In the genomic region with DNA sequence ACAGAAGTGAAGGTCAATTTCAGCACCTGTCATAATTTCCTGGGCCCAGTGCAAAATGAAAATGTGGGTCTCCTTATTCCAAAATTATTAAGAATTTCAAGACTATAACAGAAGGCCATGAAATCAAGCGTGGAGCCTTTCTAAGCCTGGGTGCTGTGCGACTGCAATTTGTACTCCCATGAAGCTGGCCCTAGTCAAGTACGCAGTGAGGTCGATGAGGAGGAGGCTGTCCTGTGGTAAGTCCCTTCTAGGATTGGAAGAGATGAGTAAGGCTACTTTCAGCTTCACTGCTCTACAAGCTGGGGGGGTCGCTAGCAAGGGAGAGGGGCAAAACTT, we compare ENCODE assay signal across 8 cellular contexts. TPM values are rescaled to one million over a fixed set of nuclear protein-coding genes. Genes with fewer than 3 reads are reported as not detected.
A peak's percentile ranks its signal among the peaks of the same experiment; 100 is the strongest.
DNase-seq lines count a peak whose midpoint lies in the region; ATAC-seq, FAIRE-seq and TF ChIP-seq lines count a peak whose summit lies in the region.

No MANE protein-coding gene starts in this region.

- CTCF ChIA-PET in HepG2 (lab: Yijun Ruan, JAX; ENCODE audit: low intra/inter-chr PET ratio, low total read pairs) = no interaction called here

- H3K4me1 ChIP-seq in BLaER1 treated with 17β-estradiol and CSF1 and Interleukin-3, amounts not matched to agents 10 nM and 100 nM = peaks cover 20 to 27% (median 24%) of the 10 kb centered on the region in 10 experiments
- H3K4me1 ChIP-seq in HepG2 (ENCODE audit: insufficient read depth, low read length) = peaks cover 53% of the 10 kb centered on the region
- peaks cover 0 to 28% (median 19%) of the 10 kb centered on the region in 4 donors for H3K4me1 ChIP-seq in tibial nerve

- peak overlapping the region; percentile 58 to 97 (median 78) for H3K4me2 ChIP-seq in BLaER1 treated with 17β-estradiol and CSF1 and Interleukin-3, amounts not matched to agents 10 nM and 100 nM
- H3K4me2 ChIP-seq in HepG2 (ENCODE audit: low read depth, low read length) = peak overlapping the region; percentile 83

- H3K36me3 ChIP-seq in BLaER1 treated with 17β-estradiol and CSF1 and Interleukin-3, amounts not matched to agents 10 nM and 100 nM = peaks cover 25 to 38% (median 33%) of the 10 kb centered on the region in 11 experiments
- H3K36me3 ChIP-seq in HepG2 (replicated peaks in 1 of 2; ENCODE audit: control insufficient read depth in 1 of 2, insufficient read depth in 2 of 2, low read length in 2 of 2) = peaks cover 6 to 12% of the 10 kb centered on the region in 2 experiments
- peaks cover 0 to 28% (median 5%) of the 10 kb centered on the region in 3 donors for H3K36me3 ChIP-seq in tibial nerve

- H3K9ac ChIP-seq in BLaER1 treated with 17β-estradiol and CSF1 and Interleukin-3, amounts not matched to agents 10 nM and 100 nM = peak overlapping the region in 10 of 11 experiments; percentile 86 to 98 (median 94); a peak in 14 of 22 replicates
- peak overlapping the region; percentile 94 for H3K9ac ChIP-seq in HepG2 (ENCODE audit: insufficient read depth, low read depth, low read length)

- H3K27ac ChIP-seq in BLaER1 treated with 17β-estradiol and CSF1 and Interleukin-3, amounts not matched to agents 10 nM and 100 nM = peak overlapping the region in 7 of 11 experiments; percentile 10 to 94 (median 91); a peak in 9 of 22 replicates
- H3K27ac ChIP-seq in HepG2 (ENCODE audit: extremely low read length, insufficient read depth, low read length) = peak overlapping the region; percentile 77
- peak overlapping the region; percentile 82 to 97 (median 93) for H3K27ac ChIP-seq in tibial nerve

- TF ChIP-seq EP300 in HepG2 (IDR thresholded peaks at IDR 0.05; ENCODE audit: low read depth in 2 of 2, low read length in 2 of 2) = no peak
- no peak for TF ChIP-seq EP300 in HepG2 (CRISPR knock-in tag; IDR thresholded peaks at IDR 0.05; ENCODE audit: borderline replicate concordance)
- TF ChIP-seq EP300 in tibial nerve (IDR thresholded peaks at IDR 0.05) = no peak

- POLR2A ChIA-PET in HepG2 (lab: Yijun Ruan, JAX) = interaction anchor here (0.9 to 2.4 kb wide), 7 partner anchors 8 to 72 kb away, joined by 3 to 24 read pairs (median 6); partner anchors contain the start of genes GPATCH3, GPN2, NR0B2 and TRNP1

- no peaks in the 10 kb centered on the region for H3K9me3 ChIP-seq in BLaER1 treated with 17β-estradiol and CSF1 and Interleukin-3, amounts not matched to agents 10 nM and 100 nM (replicated peaks in 1 of 11)
- H3K9me3 ChIP-seq in HepG2 (ENCODE audit: low read length) (no peaks in the 10 kb centered on the region), tibial nerve (no peaks in the 10 kb centered on the region)

- intact Hi-C loops in HepG2 (cut with micrococcal nuclease; ENCODE audit: unreplicated experiment) = no loop called here

- TF ChIP-seq CTCF in astrocyte of the cerebellum (IDR thresholded peaks at IDR 0.05; ENCODE audit: low read depth, low read length, missing control alignments) = no peak
- TF ChIP-seq CTCF in HepG2 (CRISPR knock-in tag; IDR thresholded peaks at IDR 0.05) = no peak
- TF ChIP-seq CTCF in tibial nerve (IDR thresholded peaks at IDR 0.05) = no peak

- peak; percentile 4 for FAIRE-seq in HepG2 (lab: Jason Lieb, UNC)

- ATAC-seq in HG02981 (IDR thresholded peaks at IDR 0.05; ENCODE audit: unreplicated experiment) (peak; percentile 15), HepG2 (peak; percentile 59), GM19035 (IDR thresholded peaks at IDR 0.05; ENCODE audit: unreplicated experiment) (no peak), GM19452 (IDR thresholded peaks at IDR 0.05; ENCODE audit: unreplicated experiment) (no peak)

- TF ChIP-seq RAD21 in HepG2 (CRISPR knock-in tag; IDR thresholded peaks at IDR 0.05) = no peak

- H4K20me1 ChIP-seq in BLaER1 treated with 17β-estradiol and CSF1 and Interleukin-3, amounts not matched to agents 10 nM and 100 nM = peaks cover 3 to 39% (median 32%) of the 10 kb centered on the region in 11 experiments; a peak in 18 of 22 replicates
- peaks cover 4% of the 10 kb centered on the region; the same call in 1 of the 2 replicates for H4K20me1 ChIP-seq in HepG2 (ENCODE audit: insufficient read depth, low read length)

- no TSS peak for BruUV-seq in HepG2 (replicated peaks; lab: Mats Ljungman, UMichigan)

- no peak for TF ChIP-seq POLR2A in HepG2 (IDR thresholded peaks at IDR 0.05; ENCODE audit: insufficient read depth in 1 of 2, low read depth in 2 of 2, low read length in 2 of 2)
- no peak for TF ChIP-seq POLR2A in tibial nerve (IDR thresholded peaks at IDR 0.05)

- H3K79me2 ChIP-seq in HepG2 (ENCODE audit: insufficient read depth, low read length) = peaks cover 33% of the 10 kb centered on the region

- no peaks in the 10 kb centered on the region for H3K27me3 ChIP-seq in BLaER1 treated with 17β-estradiol and CSF1 and Interleukin-3, amounts not matched to agents 10 nM and 100 nM
- H3K27me3 ChIP-seq in HepG2 (ENCODE audit: control insufficient read depth in 1 of 2, insufficient read depth in 2 of 2, low read length in 2 of 2) (no peaks in the 10 kb centered on the region; a peak in 1 of 5 replicates), tibial nerve (no peaks in the 10 kb centered on the region)

- DNase-seq in astrocyte of the cerebellum (ENCODE audit: low read depth) (no peak), HepG2 (ENCODE audit: low spot score) (no peak), tibial nerve (ENCODE audit: low spot score in 2 of 2) (no peak)
- DNase-seq in activated CD4-positive, alpha-beta T cell treated with anti-CD3 and anti-CD28 coated beads, Interleukin-2, amount 50 U/mL, for 48 hours = no peak

- WGBS in HepG2 (ENCODE audit: low lambda C conversion rate) = 23% methylated on average over 5 of the region's 5 CpGs
- WGBS in tibial nerve, 2 donors = 22 to 24% methylated on average over 4 of the region's 5 CpGs

- in situ Hi-C loops in astrocyte of the cerebellum (cut with HindIII; ENCODE audit: low sequenced_read_pairs) = no loop called here
- in situ Hi-C loops in HepG2 (cut with HindIII; ENCODE audit: extremely low pct_ligation_motif_present, low pct_unique_long_range_greater_than_20kb) = no loop called here

- peak overlapping the region; percentile 81 to 99 (median 92); a peak in 19 of 20 replicates for H3K4me3 ChIP-seq in BLaER1 treated with 17β-estradiol and CSF1 and Interleukin-3, amounts not matched to agents 10 nM and 100 nM
- H3K4me3 ChIP-seq in astrocyte of the cerebellum (ENCODE audit: low read depth, low read length) (peak overlapping the region; percentile 73), HepG2 (replicated peaks in 1 of 3; ENCODE audit: insufficient read depth in 1 of 3, low read depth in 2 of 3, low read length in 3 of 3) (peak overlapping the region; percentile 8 to 82 (median 59); a peak in 5 of 6 replicates), tibial nerve (peak overlapping the region; percentile 43 to 100 (median 93))

- H2AFZ ChIP-seq in HepG2 (ENCODE audit: low read length) = no peak overlapping the region

RNA-seq across cellular contexts. Expression of gene NUDC, which starts 0.4 kb away (rescaled TPM):
- total RNA-seq in HepG2 (2016; rRNA removed; fragmentation: Illumina TruSeq; extraction: Trizol) = 104 and 126 TPM in 2 replicates
- total RNA-seq in HepG2 (2016; cell fraction: cytosol; rRNA removed; fragmentation: Illumina TruSeq; extraction: Trizol; ENCODE audit: low read depth) = 35.7 TPM in 2 replicates
- 105 and 106 TPM in 2 replicates for total RNA-seq in HepG2 (2016; cell fraction: insoluble cytoplasmic fraction; rRNA removed; fragmentation: Illumina TruSeq; extraction: Trizol)
- total RNA-seq in HepG2 (2016; cell fraction: membrane; rRNA removed; fragmentation: Illumina TruSeq; extraction: Trizol) = 36.4 and 37.7 TPM in 2 replicates
- total RNA-seq in HepG2 (2016; cell fraction: nucleus; rRNA removed; fragmentation: Illumina TruSeq; extraction: Trizol) = 45.3 and 49.3 TPM in 2 replicates
- polyA plus RNA-seq in HepG2 (2011; rRNA removed) = 34.7 and 41.0 TPM in 2 replicates
- 35.9 and 39.4 TPM in 2 replicates for polyA plus RNA-seq in HepG2 (2011; cell fraction: cytosol; rRNA removed)
- 28.6 and 31.4 TPM in 2 replicates for polyA plus RNA-seq in HepG2 (2011; cell fraction: nucleus; rRNA removed)
- 88.2 and 90.3 TPM in 2 replicates for polyA plus RNA-seq in HepG2 (2012)
- polyA plus RNA-seq in HepG2 (2016; cell fraction: cytosol; fragmentation: Illumina TruSeq; extraction: Trizol; ENCODE audit: low read depth) = 25.8 and 26.9 TPM in 2 replicates
- polyA plus RNA-seq in HepG2 (2016; cell fraction: insoluble cytoplasmic fraction; fragmentation: Illumina TruSeq; extraction: Trizol; ENCODE audit: low read depth) = 192 and 219 TPM in 2 replicates
- 34.2 and 35.5 TPM in 2 replicates for polyA plus RNA-seq in HepG2 (2016; cell fraction: membrane; fragmentation: Illumina TruSeq; extraction: Trizol; ENCODE audit: low read depth)
- polyA plus RNA-seq in HepG2 (2016; cell fraction: nucleus; fragmentation: Illumina TruSeq; extraction: Trizol; ENCODE audit: insufficient read depth, low read depth) = 129 and 135 TPM in 2 replicates
- polyA minus RNA-seq in HepG2 (2011; rRNA and poly(A)+ RNA removed; ENCODE audit: low replicate concordance) = 24.1 and 33.6 TPM in 2 replicates
- 34.1 and 35.1 TPM in 2 replicates for polyA minus RNA-seq in HepG2 (2011; cell fraction: cytosol; rRNA and poly(A)+ RNA removed)
- polyA minus RNA-seq in HepG2 (2011; cell fraction: nucleus; rRNA and poly(A)+ RNA removed) = 20.3 and 24.9 TPM in 2 replicates
- total RNA-seq in tibial nerve = 10 to 100 TPM; 47.9 to 60.9 (median 57.0) TPM

RNA-seq across cellular contexts. Expression of gene NR0B2, which starts 7.3 kb away (rescaled TPM):
- total RNA-seq in HepG2 (2016; rRNA removed; fragmentation: Illumina TruSeq; extraction: Trizol) = 71.6 and 72.5 TPM in 2 replicates
- total RNA-seq in HepG2 (2016; cell fraction: cytosol; rRNA removed; fragmentation: Illumina TruSeq; extraction: Trizol; ENCODE audit: low read depth) = 32.2 and 34.7 TPM in 2 replicates
- total RNA-seq in HepG2 (2016; cell fraction: insoluble cytoplasmic fraction; rRNA removed; fragmentation: Illumina TruSeq; extraction: Trizol) = 72.9 and 77.8 TPM in 2 replicates
- 42.2 and 44.8 TPM in 2 replicates for total RNA-seq in HepG2 (2016; cell fraction: membrane; rRNA removed; fragmentation: Illumina TruSeq; extraction: Trizol)
- 49.1 and 51.4 TPM in 2 replicates for total RNA-seq in HepG2 (2016; cell fraction: nucleus; rRNA removed; fragmentation: Illumina TruSeq; extraction: Trizol)
- polyA plus RNA-seq in HepG2 (2011; rRNA removed) = 133 and 203 TPM in 2 replicates
- polyA plus RNA-seq in HepG2 (2011; cell fraction: cytosol; rRNA removed) = 120 and 167 TPM in 2 replicates
- polyA plus RNA-seq in HepG2 (2011; cell fraction: nucleus; rRNA removed) = 160 and 185 TPM in 2 replicates
- polyA plus RNA-seq in HepG2 (2012) = 94.7 and 125 TPM in 2 replicates
- 14.5 and 14.6 TPM in 2 replicates for polyA plus RNA-seq in HepG2 (2016; cell fraction: cytosol; fragmentation: Illumina TruSeq; extraction: Trizol; ENCODE audit: low read depth)
- 86.2 and 93.6 TPM in 2 replicates for polyA plus RNA-seq in HepG2 (2016; cell fraction: insoluble cytoplasmic fraction; fragmentation: Illumina TruSeq; extraction: Trizol; ENCODE audit: low read depth)
- 17.4 and 19.6 TPM in 2 replicates for polyA plus RNA-seq in HepG2 (2016; cell fraction: membrane; fragmentation: Illumina TruSeq; extraction: Trizol; ENCODE audit: low read depth)
- polyA plus RNA-seq in HepG2 (2016; cell fraction: nucleus; fragmentation: Illumina TruSeq; extraction: Trizol; ENCODE audit: insufficient read depth, low read depth) = 81.0 and 96.9 TPM in 2 replicates
- 0.21 and 413 TPM in 2 replicates for polyA minus RNA-seq in HepG2 (2011; rRNA and poly(A)+ RNA removed; ENCODE audit: low replicate concordance)
- 175 and 182 TPM in 2 replicates for polyA minus RNA-seq in HepG2 (2011; cell fraction: cytosol; rRNA and poly(A)+ RNA removed)
- polyA minus RNA-seq in HepG2 (2011; cell fraction: nucleus; rRNA and poly(A)+ RNA removed) = 42.6 and 49.5 TPM in 2 replicates
- total RNA-seq in tibial nerve = not detected

RNA-seq across cellular contexts. Expression of gene GPATCH3, which starts 20.8 kb away (rescaled TPM):
- total RNA-seq in HepG2 (2016; rRNA removed; fragmentation: Illumina TruSeq; extraction: Trizol) (11.0 and 12.5 TPM in 2 replicates), tibial nerve (10 to 100 TPM in 3 of 4 donors, 1 to 10 TPM in 1; 7.8 to 26.1 (median 12.5) TPM)
- 1.6 and 3.3 TPM in 2 replicates for total RNA-seq in HepG2 (2016; cell fraction: cytosol; rRNA removed; fragmentation: Illumina TruSeq; extraction: Trizol; ENCODE audit: low read depth)
- 11.4 and 14.1 TPM in 2 replicates for total RNA-seq in HepG2 (2016; cell fraction: insoluble cytoplasmic fraction; rRNA removed; fragmentation: Illumina TruSeq; extraction: Trizol)
- 8.6 and 9.5 TPM in 2 replicates for total RNA-seq in HepG2 (2016; cell fraction: membrane; rRNA removed; fragmentation: Illumina TruSeq; extraction: Trizol)
- 9.7 and 10.0 TPM in 2 replicates for total RNA-seq in HepG2 (2016; cell fraction: nucleus; rRNA removed; fragmentation: Illumina TruSeq; extraction: Trizol)
- polyA plus RNA-seq in HepG2 (2011; rRNA removed) = 6.8 and 8.3 TPM in 2 replicates
- polyA plus RNA-seq in HepG2 (2011; cell fraction: cytosol; rRNA removed) = 5.6 TPM in 2 replicates
- 12.9 and 16.4 TPM in 2 replicates for polyA plus RNA-seq in HepG2 (2011; cell fraction: nucleus; rRNA removed)
- 7.4 and 8.5 TPM in 2 replicates for polyA plus RNA-seq in HepG2 (2012)
- 3.5 and 4.5 TPM in 2 replicates for polyA plus RNA-seq in HepG2 (2016; cell fraction: cytosol; fragmentation: Illumina TruSeq; extraction: Trizol; ENCODE audit: low read depth)
- polyA plus RNA-seq in HepG2 (2016; cell fraction: insoluble cytoplasmic fraction; fragmentation: Illumina TruSeq; extraction: Trizol; ENCODE audit: low read depth) = 12.3 and 14.3 TPM in 2 replicates
- polyA plus RNA-seq in HepG2 (2016; cell fraction: membrane; fragmentation: Illumina TruSeq; extraction: Trizol; ENCODE audit: low read depth) = 6.7 and 7.6 TPM in 2 replicates
- 18.7 and 22.1 TPM in 2 replicates for polyA plus RNA-seq in HepG2 (2016; cell fraction: nucleus; fragmentation: Illumina TruSeq; extraction: Trizol; ENCODE audit: insufficient read depth, low read depth)
- 9.9 and 10.4 TPM in 2 replicates for polyA minus RNA-seq in HepG2 (2011; rRNA and poly(A)+ RNA removed; ENCODE audit: low replicate concordance)
- 4.6 and 4.9 TPM in 2 replicates for polyA minus RNA-seq in HepG2 (2011; cell fraction: cytosol; rRNA and poly(A)+ RNA removed)
- 9.9 and 10.8 TPM in 2 replicates for polyA minus RNA-seq in HepG2 (2011; cell fraction: nucleus; rRNA and poly(A)+ RNA removed)

RNA-seq across cellular contexts. Expression of gene GPN2, which starts 31.0 kb away (rescaled TPM):
- total RNA-seq in HepG2 (2016; rRNA removed; fragmentation: Illumina TruSeq; extraction: Trizol) (19.3 and 22.9 TPM in 2 replicates), tibial nerve (10 to 100 TPM in 3 of 4 donors, 1 to 10 TPM in 1; 7.9 to 14.7 (median 13.8) TPM)
- total RNA-seq in HepG2 (2016; cell fraction: cytosol; rRNA removed; fragmentation: Illumina TruSeq; extraction: Trizol; ENCODE audit: low read depth) = 1.8 and 2.5 TPM in 2 replicates
- total RNA-seq in HepG2 (2016; cell fraction: insoluble cytoplasmic fraction; rRNA removed; fragmentation: Illumina TruSeq; extraction: Trizol) = 20.8 and 22.5 TPM in 2 replicates
- total RNA-seq in HepG2 (2016; cell fraction: membrane; rRNA removed; fragmentation: Illumina TruSeq; extraction: Trizol) = 4.7 and 7.3 TPM in 2 replicates
- 10.8 and 13.7 TPM in 2 replicates for total RNA-seq in HepG2 (2016; cell fraction: nucleus; rRNA removed; fragmentation: Illumina TruSeq; extraction: Trizol)
- polyA plus RNA-seq in HepG2 (2011; rRNA removed) = 38.9 and 41.8 TPM in 2 replicates
- 16.3 and 25.9 TPM in 2 replicates for polyA plus RNA-seq in HepG2 (2011; cell fraction: cytosol; rRNA removed)
- polyA plus RNA-seq in HepG2 (2011; cell fraction: nucleus; rRNA removed) = 29.9 and 35.0 TPM in 2 replicates
- 14.4 and 15.5 TPM in 2 replicates for polyA plus RNA-seq in HepG2 (2012)
- polyA plus RNA-seq in HepG2 (2016; cell fraction: cytosol; fragmentation: Illumina TruSeq; extraction: Trizol; ENCODE audit: low read depth) = 4.8 and 5.2 TPM in 2 replicates
- 31.8 and 35.9 TPM in 2 replicates for polyA plus RNA-seq in HepG2 (2016; cell fraction: insoluble cytoplasmic fraction; fragmentation: Illumina TruSeq; extraction: Trizol; ENCODE audit: low read depth)
- polyA plus RNA-seq in HepG2 (2016; cell fraction: membrane; fragmentation: Illumina TruSeq; extraction: Trizol; ENCODE audit: low read depth) = 8.5 and 9.5 TPM in 2 replicates
- 31.5 and 47.0 TPM in 2 replicates for polyA plus RNA-seq in HepG2 (2016; cell fraction: nucleus; fragmentation: Illumina TruSeq; extraction: Trizol; ENCODE audit: insufficient read depth, low read depth)
- polyA minus RNA-seq in HepG2 (2011; rRNA and poly(A)+ RNA removed; ENCODE audit: low replicate concordance) = 46.8 and 68.0 TPM in 2 replicates
- 18.6 and 24.9 TPM in 2 replicates for polyA minus RNA-seq in HepG2 (2011; cell fraction: cytosol; rRNA and poly(A)+ RNA removed)
- polyA minus RNA-seq in HepG2 (2011; cell fraction: nucleus; rRNA and poly(A)+ RNA removed) = 11.1 and 15.8 TPM in 2 replicates

RNA-seq across cellular contexts. Expression of gene KDF1, which starts 39.2 kb away (rescaled TPM):
- 1.9 and 2.4 TPM in 2 replicates for total RNA-seq in HepG2 (2016; rRNA removed; fragmentation: Illumina TruSeq; extraction: Trizol)
- total RNA-seq in HepG2 (2016; cell fraction: cytosol; rRNA removed; fragmentation: Illumina TruSeq; extraction: Trizol; ENCODE audit: low read depth) = 0.61 and 1.1 TPM in 2 replicates
- total RNA-seq in HepG2 (2016; cell fraction: insoluble cytoplasmic fraction; rRNA removed; fragmentation: Illumina TruSeq; extraction: Trizol) = 1.6 and 2.1 TPM in 2 replicates
- total RNA-seq in HepG2 (2016; cell fraction: membrane; rRNA removed; fragmentation: Illumina TruSeq; extraction: Trizol) = 2.0 and 2.1 TPM in 2 replicates
- 0.75 and 1.1 TPM in 2 replicates for total RNA-seq in HepG2 (2016; cell fraction: nucleus; rRNA removed; fragmentation: Illumina TruSeq; extraction: Trizol)
- polyA plus RNA-seq in HepG2 (2011; rRNA removed) = 4.9 and 7.4 TPM in 2 replicates
- 4.3 and 6.8 TPM in 2 replicates for polyA plus RNA-seq in HepG2 (2011; cell fraction: cytosol; rRNA removed)
- polyA plus RNA-seq in HepG2 (2011; cell fraction: nucleus; rRNA removed) = 5.9 and 7.2 TPM in 2 replicates
- polyA plus RNA-seq in HepG2 (2012) = 4.8 and 6.0 TPM in 2 replicates
- polyA plus RNA-seq in HepG2 (2016; cell fraction: cytosol; fragmentation: Illumina TruSeq; extraction: Trizol; ENCODE audit: low read depth) = 0.87 and 0.94 TPM in 2 replicates
- polyA plus RNA-seq in HepG2 (2016; cell fraction: insoluble cytoplasmic fraction; fragmentation: Illumina TruSeq; extraction: Trizol; ENCODE audit: low read depth) = 2.0 and 2.7 TPM in 2 replicates
- 1.6 and 2.0 TPM in 2 replicates for polyA plus RNA-seq in HepG2 (2016; cell fraction: membrane; fragmentation: Illumina TruSeq; extraction: Trizol; ENCODE audit: low read depth)
- 2.9 and 3.3 TPM in 2 replicates for polyA plus RNA-seq in HepG2 (2016; cell fraction: nucleus; fragmentation: Illumina TruSeq; extraction: Trizol; ENCODE audit: insufficient read depth, low read depth)
- 12.8 TPM in 1 of 2 replicates, not detected in the other for polyA minus RNA-seq in HepG2 (2011; rRNA and poly(A)+ RNA removed; ENCODE audit: low replicate concordance)
- 4.2 and 4.4 TPM in 2 replicates for polyA minus RNA-seq in HepG2 (2011; cell fraction: cytosol; rRNA and poly(A)+ RNA removed)
- 1.3 and 2.0 TPM in 2 replicates for polyA minus RNA-seq in HepG2 (2011; cell fraction: nucleus; rRNA and poly(A)+ RNA removed)
- not detected for total RNA-seq in tibial nerve

Comparison
In these comparisons a context has a peak if more than half of its experiments do, and no peak if none do; other contexts are left out.
1. ATAC-seq: peak in HG02981 (single experiment) and HepG2 (single experiment); none in GM19035 (single experiment) and GM19452 (single experiment).
2. RNA of gene NR0B2, which starts 7.3 kb away (total RNA-seq): 32.2 to 77.8 TPM in HepG2; not detected in tibial nerve; every median in the first group is over 10 times any median in the second.
3. Peak in every context shown above with its lines, with median percentiles within 50 percentile points of each other: H3K27ac ChIP-seq and H3K4me3 ChIP-seq.